17 cellular contexts compared by ENCODE assay signal in genomic region chr7:841943-842342, GRCh38. TPM values are rescaled to one million over a fixed set of nuclear protein-coding genes. Genes with fewer than 3 reads are reported as not detected.
DNase-seq lines count a peak whose midpoint lies in the region; TF ChIP-seq lines count a peak whose summit lies in the region.
"Had no signal": no experiment of that assay in that cellular context is flagged by ENCODE, and none has a peak within 500 bp of the region (broad histone marks: within the 10 kb centered on the region; RNA-seq: fewer than 3 reads in every experiment).

No MANE protein-coding gene starts in this region.

- H3K4me3 Mint-ChIP-seq in brain, result peak overlapping the region in 2 of 5 experiments; percentile 42 to 44
- H3K4me3 Mint-ChIP-seq: naive B cell; stimulated activated naive CD8-positive, alpha-beta T cell treated with anti-CD3 and anti-CD28 coated beads, Interleukin-15, amount 100 ng/mL, for 72 hours had no signal

- H3K36me3 ChIP-seq in HUES64 (ENCODE audit: insufficient read depth, low read length), result peaks cover 76% of the 10 kb centered on the region
- peaks cover 59% of the 10 kb centered on the region for H3K36me3 ChIP-seq in suprapubic skin
- H3K36me3 ChIP-seq in effector memory CD4-positive, alpha-beta T cell (ENCODE audit: control insufficient read depth, insufficient read depth, low read length), result peaks cover 43% of the 10 kb centered on the region

- no peak for TF ChIP-seq POLR2A in suprapubic skin (IDR thresholded peaks at IDR 0.05)

- H3K27ac ChIP-seq in HUES64 (ENCODE audit: low read depth, low read length) (no peak overlapping the region), layer of hippocampus (ENCODE audit: low read depth, low read length) (peak overlapping the region; percentile 66), suprapubic skin (peak overlapping the region; percentile 39)
- H3K27ac ChIP-seq in effector memory CD4-positive, alpha-beta T cell (ENCODE audit: insufficient read depth, low read length, poor library complexity, severe bottlenecking), result no peak overlapping the region

- peak overlapping the region; percentile 82 to 96 (median 90) for H3K27ac Mint-ChIP-seq in brain
- H3K27ac Mint-ChIP-seq: stimulated activated naive CD8-positive, alpha-beta T cell treated with anti-CD3 and anti-CD28 coated beads, Interleukin-15, amount 100 ng/mL, for 72 hours had no signal

- peaks cover 2% of the 10 kb centered on the region for H3K27me3 Mint-ChIP-seq in brain
- H3K27me3 Mint-ChIP-seq: naive B cell; stimulated activated naive CD8-positive, alpha-beta T cell treated with anti-CD3 and anti-CD28 coated beads, Interleukin-15, amount 100 ng/mL, for 72 hours had no signal

- TF ChIP-seq EP300 in suprapubic skin (IDR thresholded peaks at IDR 0.05), result no peak

- peaks cover 14% of the 10 kb centered on the region for H3K4me1 Mint-ChIP-seq in brain

- H3K9me3 Mint-ChIP-seq in brain, result no peaks in the 10 kb centered on the region
- H3K9me3 Mint-ChIP-seq: naive B cell; stimulated activated naive CD8-positive, alpha-beta T cell treated with anti-CD3 and anti-CD28 coated beads, Interleukin-15, amount 100 ng/mL, for 72 hours had no signal

- 94% methylated on average over 16 of the region's 16 CpGs for WGBS in HUES64
- 66% methylated on average over 14 of the region's 16 CpGs for WGBS in suprapubic skin

- DNase-seq in suprapubic skin (ENCODE audit: low spot score in 2 of 2) (no peak), pons (ENCODE audit: low spot score) (no peak), GM03348 (ENCODE audit: low spot score) (no peak), G401 (ENCODE audit: low spot score) (no peak)
- no peak for DNase-seq in effector memory CD4-positive, alpha-beta T cell
- DNase-seq: DND-41; effector CD4-positive, alpha-beta T cell; heart right ventricle; Kasumi-1; naive B cell; NCI-H1092 treated with DMSO at 0.1 percent for 48 hours; NCI-H510A treated with DMSO at 0.1 percent for 48 hours; stimulated activated CD4-positive, alpha-beta T cell treated with anti-CD3 and anti-CD28 coated beads, Interleukin-2, amount 100 ng/mL, for 48 hours; stimulated activated naive CD8-positive, alpha-beta T cell treated with anti-CD3 and anti-CD28 coated beads, Interleukin-15, amount 100 ng/mL, for 72 hours had no signal

- H3K9me3 ChIP-seq in HUES64 (ENCODE audit: insufficient read depth, low read depth, low read length) (no peaks in the 10 kb centered on the region), suprapubic skin (no peaks in the 10 kb centered on the region)
- no peaks in the 10 kb centered on the region for H3K9me3 ChIP-seq in effector memory CD4-positive, alpha-beta T cell (ENCODE audit: control insufficient read depth, low read length)
- H3K9me3 ChIP-seq: heart right ventricle had no signal

- H3K27me3 ChIP-seq in HUES64 (ENCODE audit: insufficient read depth, low read length), result no peaks in the 10 kb centered on the region
- no peaks in the 10 kb centered on the region for H3K27me3 ChIP-seq in layer of hippocampus (ENCODE audit: control insufficient read depth, insufficient read depth, low read length)
- no peaks in the 10 kb centered on the region for H3K27me3 ChIP-seq in suprapubic skin
- H3K27me3 ChIP-seq in effector memory CD4-positive, alpha-beta T cell (replicated peaks; ENCODE audit: control insufficient read depth, insufficient read depth, low read length, poor library complexity, severe bottlenecking), result no peaks in the 10 kb centered on the region
- H3K27me3 ChIP-seq: heart right ventricle had no signal

- 0 out of 2 replicates have a peak overlapping the region, but pooled peaks have one; percentile 13 for H3K9ac ChIP-seq in HUES64 (ENCODE audit: low read depth, low read length)

- H3K4me3 ChIP-seq in HUES64 (ENCODE audit: low read length) (no peak overlapping the region), suprapubic skin (no peak overlapping the region)
- no peak overlapping the region for H3K4me3 ChIP-seq in effector memory CD4-positive, alpha-beta T cell (ENCODE audit: insufficient read depth, low read depth, low read length, poor library complexity, severe bottlenecking)
- H3K4me3 ChIP-seq: heart right ventricle had no signal

- H3K36me3 Mint-ChIP-seq in brain, result peaks cover 74% of the 10 kb centered on the region

- no peak for TF ChIP-seq CTCF in brain (conservative IDR thresholded peaks at IDR 0.05)
- no peak for TF ChIP-seq CTCF in suprapubic skin (IDR thresholded peaks at IDR 0.05)

- H3K4me1 ChIP-seq in HUES64 (ENCODE audit: insufficient read depth, low read length) (no peaks in the 10 kb centered on the region), suprapubic skin (peaks cover 17% of the 10 kb centered on the region)
- H3K4me1 ChIP-seq in effector memory CD4-positive, alpha-beta T cell (ENCODE audit: control insufficient read depth, insufficient read depth, low read length, poor library complexity, severe bottlenecking), result no peaks in the 10 kb centered on the region

- in situ Hi-C loops in G401 (cut with HindIII; ENCODE audit: low sequenced_read_pairs), result no loop called here

RNA-seq across cellular contexts. Expression of gene SUN1, which starts 9.7 kb away (rescaled TPM):
- polyA plus RNA-seq in HUES64 (2013, experiment 1 of 2), result 52.1 TPM
- polyA plus RNA-seq in HUES64 (2013, experiment 2 of 2), result 54.1 TPM
- polyA plus RNA-seq in brain (ENCODE audit: insufficient read depth, low read depth, low replicate concordance), result 128 TPM
- total RNA-seq in suprapubic skin, result 100 to 1,000 TPM; 225 to 475 (median 263) TPM
- total RNA-seq in G401 (2014; rRNA removed; shearing (Covaris generic)), result 55.9 and 107 TPM in 2 replicates

RNA-seq across cellular contexts. Expression of gene GET4, which starts 34.4 kb away (rescaled TPM):
- polyA plus RNA-seq in HUES64 (2013, experiment 1 of 2), result 46.5 TPM
- polyA plus RNA-seq in HUES64 (2013, experiment 2 of 2), result 44.1 TPM
- 37.7 TPM for polyA plus RNA-seq in brain (ENCODE audit: insufficient read depth, low read depth, low replicate concordance)
- total RNA-seq in suprapubic skin, result 10 to 100 TPM; 27.7 to 58.2 (median 47.8) TPM
- total RNA-seq in G401 (2014; rRNA removed; shearing (Covaris generic)), result 98.5 and 102 TPM in 2 replicates

Comparison
In these comparisons a context has a peak if more than half of its experiments do, and no peak if none do; other contexts are left out.
1. H3K27ac ChIP-seq: peak in layer of hippocampus (single experiment) and suprapubic skin (single experiment); none in HUES64 (single experiment) and effector memory CD4-positive, alpha-beta T cell (single experiment).